Comparison of ENCODE assay signal across 28 cellular contexts in genomic region chr3:177881330-177881729, GRCh38.
"Had no signal": no experiment of that assay in that cellular context is flagged by ENCODE, and none has a peak within 500 bp of the region (broad histone marks: within the 10 kb centered on the region; RNA-seq: fewer than 3 reads in every experiment).

No MANE protein-coding gene starts in this region.

- H3K27ac Mint-ChIP-seq: nephron; neural progenitor cell; stimulated activated effector memory CD8-positive, alpha-beta T cell treated with anti-CD3 and anti-CD28 coated beads, Interleukin-12 subunit alpha, Interleukin-12 subunit beta, amount 100 ng/mL, for 72 hours had no signal

- H3K9ac ChIP-seq: neural progenitor cell had no signal

- H3K4me2 ChIP-seq: hepatocyte, neural progenitor cell had no signal

- ATAC-seq: foreskin keratinocyte; gastroesophageal sphincter; heart left ventricle; left lung; naive thymus-derived CD4-positive, alpha-beta T cell; psoas muscle; right cardiac atrium had no signal

- H3K9me3 ChIP-seq: esophagus squamous epithelium, gastroesophageal sphincter, heart left ventricle, left lung, psoas muscle, sigmoid colon, stomach, thyroid gland, vagina had no signal

- H3K4me1 ChIP-seq: esophagus squamous epithelium, foreskin keratinocyte, left lung, psoas muscle, sigmoid colon, stomach, thyroid gland, vagina had no signal

- H3K4me3 ChIP-seq: coronary artery, esophagus squamous epithelium, gastroesophageal sphincter, heart left ventricle, hepatocyte, left lung, neural progenitor cell, psoas muscle, sigmoid colon, stomach, thyroid gland, vagina had no signal

- H3K36me3 Mint-ChIP-seq: neural progenitor cell; stimulated activated effector memory CD8-positive, alpha-beta T cell treated with anti-CD3 and anti-CD28 coated beads, Interleukin-12 subunit alpha, Interleukin-12 subunit beta, amount 100 ng/mL, for 72 hours had no signal

- H3K27me3 Mint-ChIP-seq: naive thymus-derived CD4-positive, alpha-beta T cell had no signal

- H2AFZ ChIP-seq: hepatocyte, neural progenitor cell had no signal

- H3K4me3 Mint-ChIP-seq: naive thymus-derived CD4-positive, alpha-beta T cell; nephron; neural progenitor cell; stimulated activated effector memory CD8-positive, alpha-beta T cell treated with anti-CD3 and anti-CD28 coated beads, Interleukin-12 subunit alpha, Interleukin-12 subunit beta, amount 100 ng/mL, for 72 hours had no signal

- H3K79me2 ChIP-seq: hepatocyte had no signal

- DNase-seq: dermis blood vessel endothelial cell; effector memory CD4-positive, alpha-beta T cell; esophagus squamous epithelium; foreskin keratinocyte; heart left ventricle; kidney; mammary epithelial cell; mesendoderm; midbrain; naive thymus-derived CD4-positive, alpha-beta T cell; posterior cingulate gyrus; psoas muscle; right cardiac atrium; sigmoid colon; stimulated activated CD4-positive, alpha-beta T cell treated with anti-CD3 and anti-CD28 coated beads, Interleukin-2, amount 100 ng/mL, for 24 hours; stimulated activated naive CD4-positive, alpha-beta T cell treated with Interleukin-2 at 50 U/mL for 16 hours; stomach; thyroid gland; trophoblast cell had no signal

- FAIRE-seq: endothelial cell of umbilical vein had no signal

- H3K36me3 ChIP-seq: esophagus squamous epithelium, gastroesophageal sphincter, heart left ventricle, left lung, neural progenitor cell, sigmoid colon, stomach, thyroid gland, vagina had no signal

- H3K27ac ChIP-seq: coronary artery, esophagus squamous epithelium, foreskin keratinocyte, gastroesophageal sphincter, heart left ventricle, hepatocyte, left lung, neural progenitor cell, psoas muscle, sigmoid colon, stomach, thyroid gland, vagina had no signal

- H3K9me3 Mint-ChIP-seq: nephron; neural progenitor cell; stimulated activated effector memory CD8-positive, alpha-beta T cell treated with anti-CD3 and anti-CD28 coated beads, Interleukin-12 subunit alpha, Interleukin-12 subunit beta, amount 100 ng/mL, for 72 hours had no signal

- H3K4me1 Mint-ChIP-seq: nephron had no signal

- H3K27me3 ChIP-seq: esophagus squamous epithelium, foreskin keratinocyte, gastroesophageal sphincter, heart left ventricle, hepatocyte, left lung, neural progenitor cell, sigmoid colon, stomach, thyroid gland, vagina had no signal
